In the genomic region with DNA sequence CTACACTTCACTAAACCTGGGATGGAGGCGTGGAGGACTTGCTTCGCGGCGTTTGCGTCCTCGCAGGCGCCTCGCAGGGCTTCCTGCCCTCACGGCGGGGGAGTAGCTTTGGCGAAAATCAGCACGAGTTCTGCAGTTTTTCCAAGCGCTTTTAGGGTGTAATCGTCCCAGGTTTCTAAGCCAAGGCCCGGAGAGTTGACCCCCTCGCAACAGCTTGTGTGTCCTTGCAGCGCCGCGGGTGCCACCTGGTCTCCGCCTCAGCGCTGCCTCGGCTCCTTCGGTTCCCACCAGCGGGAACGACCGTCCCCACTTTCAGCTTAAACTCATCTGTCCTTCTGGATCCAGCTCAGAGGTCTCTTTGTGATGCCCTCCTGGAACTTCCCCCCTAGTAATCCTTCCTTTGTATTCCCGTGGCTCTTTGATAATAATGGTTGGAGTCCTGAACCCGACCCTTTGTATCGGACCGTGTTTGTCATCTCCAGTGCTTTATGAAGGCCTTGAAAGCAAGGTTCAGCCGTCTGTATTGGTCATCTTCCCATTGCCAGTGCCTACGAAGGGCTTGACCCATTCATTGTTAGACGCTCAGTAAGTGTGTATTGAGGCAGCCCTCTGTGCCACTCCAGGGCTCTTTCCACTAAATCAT, we compare ENCODE assay signal across 8 cellular contexts. TPM values are rescaled to one million over a fixed set of nuclear protein-coding genes. Genes with fewer than 3 reads are reported as not detected.
DNase-seq lines count a peak whose midpoint lies in the region; ATAC-seq and TF ChIP-seq lines count a peak whose summit lies in the region.

No MANE protein-coding gene starts in this region.

- TF ChIP-seq POLR2A in right lobe of liver (IDR thresholded peaks at IDR 0.05) (no peak), thyroid gland (IDR thresholded peaks at IDR 0.05) (peak in 1 of 2 donors; percentile 27)

- H3K27ac ChIP-seq in right lobe of liver = peak overlapping the region; percentile 97 to 99 (median 97)
- peak overlapping the region; percentile 97 to 100 (median 99) for H3K27ac ChIP-seq in thyroid gland

- peaks cover 0 to 18% (median 1%) of the 10 kb centered on the region in 4 donors for H3K4me1 ChIP-seq in right lobe of liver
- H3K4me1 ChIP-seq in thyroid gland = peaks cover 19 to 20% of the 10 kb centered on the region in 2 donors

- H3K4me3 ChIP-seq in choroid plexus epithelial cell (ENCODE audit: low read depth, low read length) (peak overlapping the region; percentile 73), right lobe of liver (peak overlapping the region; percentile 67 to 80 (median 77)), thyroid gland (replicated peaks in 1 of 3) (peak overlapping the region; percentile 37 to 98 (median 81))

- whole genome bisulfite sequencing in right lobe of liver (ENCODE audit: insufficient coverage, low coverage, low lambda C conversion rate, missing lambda C conversion rate) = 9% methylated on average over 12 of the region's 33 CpGs
- WGBS in thyroid gland, 2 donors = 2 to 3% methylated on average over 26 to 33 of the region's 33 CpGs

- H3K36me3 ChIP-seq in right lobe of liver (peaks cover 0 to 13% (median 0%) of the 10 kb centered on the region in 4 donors), thyroid gland (no peaks in the 10 kb centered on the region)

- no peak for TF ChIP-seq CTCF in choroid plexus epithelial cell (conservative IDR thresholded peaks at IDR 0.05; ENCODE audit: low read depth, low read length)
- no peak for TF ChIP-seq CTCF in right lobe of liver (IDR thresholded peaks at IDR 0.05)
- no peak for TF ChIP-seq CTCF in thyroid gland (IDR thresholded peaks at IDR 0.05)

- peak; percentile 17 for ATAC-seq in HG02798 (IDR thresholded peaks at IDR 0.05; ENCODE audit: poor library complexity, unreplicated experiment)
- peak; percentile 61 to 68 (median 66) for ATAC-seq in right lobe of liver

- DNase-seq in NCI-H526 (lab: John Stamatoyannopoulos, UW) (peak; percentile 50 to 82), NCI-H526 treated with DMSO at 0.1 percent for 48 hours (lab: John Stamatoyannopoulos, UW) (no peak), NOMO-1 treated with DMSO at 0.1 percent for 48 hours (lab: John Stamatoyannopoulos, UW; ENCODE audit: unreplicated experiment) (peak; percentile 22), choroid plexus epithelial cell (ENCODE audit: low read depth) (peak; percentile 15), right lobe of liver (peak in 1 of 3 donors; percentile 55), thyroid gland (peak in 1 of 2 donors; percentile 1)
- no peak for DNase-seq in activated effector memory CD4-positive, alpha-beta T cell treated with anti-CD3 and anti-CD28 coated beads, Interleukin-2, amount 50 U/mL, for 16 hours

- no peaks in the 10 kb centered on the region for H3K9me3 ChIP-seq in right lobe of liver
- no peaks in the 10 kb centered on the region for H3K9me3 ChIP-seq in thyroid gland

- H3K27me3 ChIP-seq in right lobe of liver (no peaks in the 10 kb centered on the region), thyroid gland (no peaks in the 10 kb centered on the region)

- intact Hi-C loops in right lobe of liver (cut with DNase I) = no loop called here
- intact Hi-C loops in thyroid gland (cut with DNase I) = loop anchor here (10.0 kb wide), 1 partner anchor 76 kb away; no protein-coding TSS in a partner anchor

RNA-seq across cellular contexts. Expression of a gene that starts 0.8 kb away (rescaled TPM):
- 10 to 100 TPM; 28.8 to 47.1 (median 33.5) TPM for total RNA-seq in right lobe of liver
- total RNA-seq in thyroid gland = 100 to 1,000 TPM in 3 of 4 donors, 10 to 100 TPM in 1; 82.1 to 125 (median 108) TPM

RNA-seq across cellular contexts. Expression of a gene that starts 16.5 kb away (rescaled TPM):
- total RNA-seq in right lobe of liver (1 to 10 TPM; 1.2 to 3.2 (median 1.9) TPM), thyroid gland (1 to 10 TPM in 3 of 4 donors, under 1 TPM in 1; 0.50 to 5.7 (median 2.3) TPM)

RNA-seq across cellular contexts. Expression of a gene that starts 55.1 kb away (rescaled TPM):
- not detected for total RNA-seq in right lobe of liver
- total RNA-seq in thyroid gland = not detected

Comparison
In these comparisons a context has a peak if more than half of its experiments do, and no peak if none do; other contexts are left out.
1. DNase-seq: peak in NCI-H526 (2 of 2), NOMO-1 treated with DMSO at 0.1 percent for 48 hours (single experiment) and choroid plexus epithelial cell (single experiment); none in NCI-H526 treated with DMSO at 0.1 percent for 48 hours (single experiment) and activated effector memory CD4-positive, alpha-beta T cell treated with anti-CD3 and anti-CD28 coated beads, Interleukin-2, amount 50 U/mL, for 16 hours (single experiment).
2. Peak in every context shown above with its lines, with median percentiles within 50 percentile points of each other: H3K4me3 ChIP-seq.